Comparison of ENCODE assay signal across 7 cellular contexts in the genomic region with DNA sequence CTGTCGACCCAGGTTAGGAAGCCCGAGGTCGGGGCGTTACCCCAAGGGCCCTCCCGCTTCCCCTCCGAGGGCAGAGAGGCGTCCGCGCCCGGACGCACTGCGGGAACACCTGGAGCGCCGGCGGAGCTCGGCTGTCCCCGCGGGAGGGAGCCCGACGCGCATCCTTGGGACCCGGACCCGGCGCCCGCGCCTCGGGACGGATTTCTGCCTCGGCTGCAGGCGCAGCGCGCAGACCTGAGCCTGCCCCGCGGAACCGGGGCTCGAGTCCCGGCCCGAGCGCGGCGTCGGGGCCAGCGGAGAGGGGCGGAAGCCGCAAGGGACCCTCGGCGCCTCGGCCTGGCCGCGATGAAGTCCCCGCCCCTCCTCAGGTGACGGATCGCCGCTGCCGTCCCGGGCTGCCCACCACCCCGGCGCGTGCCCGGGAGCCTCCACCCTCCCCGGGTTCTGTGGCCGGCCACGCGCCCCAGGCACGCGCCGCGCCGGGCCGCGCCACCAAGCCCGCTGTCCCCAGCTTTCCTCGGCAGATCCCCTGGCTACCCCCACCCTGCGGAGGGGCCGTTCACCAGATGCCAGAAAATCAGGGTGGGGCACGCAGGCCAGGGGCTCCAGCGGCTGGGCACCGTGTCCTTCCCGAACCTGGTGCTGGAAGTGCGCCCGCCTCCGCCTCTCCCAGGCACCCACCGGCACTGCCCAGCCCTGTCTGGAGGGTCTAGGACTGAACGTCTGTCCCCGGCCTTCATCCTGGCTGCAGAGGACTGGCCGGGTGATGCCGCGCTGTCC. TPM values are rescaled to one million over a fixed set of nuclear protein-coding genes. Genes with fewer than 3 reads are reported as not detected.
DNase-seq lines count a peak whose midpoint lies in the region; ATAC-seq, FAIRE-seq and TF ChIP-seq lines count a peak whose summit lies in the region.

No MANE protein-coding gene starts in this region.

- H3K9ac ChIP-seq in HUES64 (ENCODE audit: low read depth, low read length) (peak overlapping the region; percentile 65), mammary epithelial cell (ENCODE audit: insufficient read depth, low read length) (no peak overlapping the region), mucosa of rectum (ENCODE audit: low read depth in 1 of 2, low read length in 2 of 2) (no peak overlapping the region)

- no peaks in the 10 kb centered on the region for H4K20me1 ChIP-seq in mammary epithelial cell (ENCODE audit: insufficient read depth, low read length)

- DNase-seq in mammary epithelial cell (no peak), HK-2 (ENCODE audit: unreplicated experiment) (no peak), HTR-8/SVneo (ENCODE audit: insufficient read length, low spot score) (no peak), SW480 (ENCODE audit: low spot score) (no peak)

- H2AFZ ChIP-seq in mammary epithelial cell (ENCODE audit: low read depth, low read length), result peak overlapping the region; percentile 86

- peak overlapping the region; percentile 80 for H3K4me2 ChIP-seq in mammary epithelial cell (ENCODE audit: insufficient read depth, low read depth, low read length)

- peak; percentile 10 for ATAC-seq in GM19467 (IDR thresholded peaks at IDR 0.05; ENCODE audit: unreplicated experiment)

- H3K27me3 ChIP-seq in HUES64 (ENCODE audit: insufficient read depth, low read length), result peaks cover 71% of the 10 kb centered on the region
- peaks cover 3% of the 10 kb centered on the region for H3K27me3 ChIP-seq in mammary epithelial cell (ENCODE audit: insufficient read depth, low read length)
- peaks cover 38 to 43% of the 10 kb centered on the region in 2 donors for H3K27me3 ChIP-seq in mucosa of rectum (ENCODE audit: control insufficient read depth in 2 of 2, insufficient read depth in 2 of 2, low read length in 2 of 2)

- in situ Hi-C loops in mammary epithelial cell (cut with MboI; ENCODE audit: low sequenced_read_pairs in 2 of 2), result no loop called here

- H3K27ac ChIP-seq in HUES64 (ENCODE audit: low read depth, low read length), result no peak overlapping the region
- H3K27ac ChIP-seq in mammary epithelial cell (ENCODE audit: insufficient read depth, low read depth, low read length), result no peak overlapping the region
- no peak overlapping the region for H3K27ac ChIP-seq in mucosa of rectum (ENCODE audit: low read depth in 2 of 2, low read length in 2 of 2)

- intact Hi-C loops in mammary epithelial cell (cut with micrococcal nuclease), result loop anchor here (2.0 kb wide), 1 partner anchor 14 kb away; no protein-coding TSS in a partner anchor

- under 1% methylated on average over 88 of the region's 88 CpGs for WGBS in HUES64
- 0% methylated on average over 2 of the region's 88 CpGs for WGBS in mammary epithelial cell (ENCODE audit: low coverage, missing lambda C conversion rate)

- dilution Hi-C loops in mammary epithelial cell (cut with HindIII; ENCODE audit: low sequenced_read_pairs), result no loop called here

- TF ChIP-seq CTCF in mammary epithelial cell (conservative IDR thresholded peaks at IDR 0.05 in 1 of 2, IDR thresholded peaks at IDR 0.05 in 1 of 2; ENCODE audit: extremely low read depth in 1 of 2, insufficient read depth in 1 of 2, low read depth in 1 of 2, low read length in 2 of 2), result no peak

- H3K4me1 ChIP-seq in HUES64 (ENCODE audit: insufficient read depth, low read length) (peaks cover 31% of the 10 kb centered on the region), mammary epithelial cell (ENCODE audit: insufficient read depth, low read length) (peaks cover 10% of the 10 kb centered on the region), mucosa of rectum (ENCODE audit: control insufficient read depth in 2 of 2, insufficient read depth in 2 of 2, low read length in 2 of 2) (peaks cover 4 to 5% of the 10 kb centered on the region in 2 donors)

- BruUV-seq in mammary epithelial cell (replicated peaks; lab: Mats Ljungman, UMichigan), result no TSS peak

- peak overlapping the region; percentile 76 for H3K4me3 ChIP-seq in HUES64 (ENCODE audit: low read length)
- H3K4me3 ChIP-seq in mammary epithelial cell (replicated peaks in 1 of 3; ENCODE audit: insufficient read depth in 1 of 3, low read depth in 2 of 3, low read length in 3 of 3), result peak overlapping the region; percentile 26 to 66 (median 61)
- H3K4me3 ChIP-seq in mucosa of rectum (ENCODE audit: low read length in 2 of 2), result peak overlapping the region; percentile 35 to 61

- H3K9me3 ChIP-seq in HUES64 (ENCODE audit: insufficient read depth, low read depth, low read length), result no peaks in the 10 kb centered on the region
- H3K9me3 ChIP-seq in mammary epithelial cell (replicated peaks; ENCODE audit: insufficient read depth, low read length), result peaks cover 3% of the 10 kb centered on the region
- H3K9me3 ChIP-seq in mucosa of rectum (ENCODE audit: control insufficient read depth in 2 of 2, low read length in 2 of 2), result peaks cover 0 to 2% of the 10 kb centered on the region in 2 donors

- CTCF ChIA-PET in mammary epithelial cell (lab: Charles Lee; ENCODE audit: low non-redundant PET), result interaction anchor here (0.7 kb wide), 1 partner anchor 233 kb away, joined by 4 read pairs; no protein-coding TSS in a partner anchor

- no peak for FAIRE-seq in HTR-8/SVneo (lab: Jason Lieb, UNC)

- H3K79me2 ChIP-seq in mammary epithelial cell (ENCODE audit: insufficient read depth, low read length), result peaks cover 7% of the 10 kb centered on the region

- H3K36me3 ChIP-seq in HUES64 (ENCODE audit: insufficient read depth, low read length) (peaks cover 7% of the 10 kb centered on the region; the same call in 1 of the 2 replicates), mammary epithelial cell (ENCODE audit: insufficient read depth, low read length) (no peaks in the 10 kb centered on the region), mucosa of rectum (ENCODE audit: control insufficient read depth in 2 of 2, insufficient read depth in 2 of 2, low read length in 2 of 2) (no peaks in the 10 kb centered on the region)

RNA-seq across cellular contexts. Expression of a gene that starts 0.4 kb away (rescaled TPM):
- 9.6 TPM for polyA plus RNA-seq in HUES64 (2013, experiment 1 of 2)
- polyA plus RNA-seq in HUES64 (2013, experiment 2 of 2), result 7.3 TPM
- 1 to 10 TPM in 1 of 2 donors, under 1 TPM in 1; 0.50 to 6.3 TPM for total RNA-seq in mammary epithelial cell
- polyA plus RNA-seq in mammary epithelial cell, result 2.1 TPM
- not detected for polyA minus RNA-seq in mammary epithelial cell

RNA-seq across cellular contexts. Expression of a gene that starts 23.2 kb away (rescaled TPM):
- 32.9 TPM for polyA plus RNA-seq in HUES64 (2013, experiment 1 of 2)
- 30.4 TPM for polyA plus RNA-seq in HUES64 (2013, experiment 2 of 2)
- 10 to 100 TPM; 20.8 to 21.0 TPM for total RNA-seq in mammary epithelial cell
- polyA plus RNA-seq in mammary epithelial cell, result 19.5 TPM
- polyA minus RNA-seq in mammary epithelial cell, result 27.5 TPM

RNA-seq across cellular contexts. Expression of a gene that starts 23.4 kb away (rescaled TPM):
- polyA plus RNA-seq in HUES64 (2013, experiment 1 of 2), result 96.5 TPM
- 101 TPM for polyA plus RNA-seq in HUES64 (2013, experiment 2 of 2)
- total RNA-seq in mammary epithelial cell, result 10 to 100 TPM; 30.2 to 38.0 TPM
- polyA plus RNA-seq in mammary epithelial cell, result 42.9 TPM
- 20.2 TPM for polyA minus RNA-seq in mammary epithelial cell

RNA-seq across cellular contexts. Expression of a gene that starts 52.1 kb away (rescaled TPM):
- 20.1 TPM for polyA plus RNA-seq in HUES64 (2013, experiment 1 of 2)
- 19.5 TPM for polyA plus RNA-seq in HUES64 (2013, experiment 2 of 2)
- 10 to 100 TPM; 46.0 to 46.6 TPM for total RNA-seq in mammary epithelial cell
- 32.1 TPM for polyA plus RNA-seq in mammary epithelial cell
- 63.9 TPM for polyA minus RNA-seq in mammary epithelial cell

RNA-seq across cellular contexts. Expression of a gene that starts 52.8 kb away (rescaled TPM):
- polyA plus RNA-seq in HUES64 (2013, experiment 1 of 2), result 32.7 TPM
- 30.6 TPM for polyA plus RNA-seq in HUES64 (2013, experiment 2 of 2)
- total RNA-seq in mammary epithelial cell, result 10 to 100 TPM; 16.2 to 36.9 TPM
- polyA plus RNA-seq in mammary epithelial cell, result 33.3 TPM
- polyA minus RNA-seq in mammary epithelial cell, result 26.0 TPM
